ENCODE assay signal across 17 cellular contexts in genomic region chr2:173574713-173575112, GRCh38.
DNase-seq lines count a peak whose midpoint lies in the region; TF ChIP-seq lines count a peak whose summit lies in the region.
"Had no signal": no experiment of that assay in that cellular context is flagged by ENCODE, and none has a peak within 500 bp of the region (broad histone marks: within the 10 kb centered on the region; RNA-seq: fewer than 3 reads in every experiment).

No MANE protein-coding gene starts in this region.

- DNase-seq in AG10803 (ENCODE audit: low read depth), result peak; percentile 25
- DNase-seq in HFFc6, result peak; percentile 56
- peak; percentile 19 for DNase-seq in adipocyte (ENCODE audit: low read depth)
- peak; percentile 40 for DNase-seq in fibroblast of villous mesenchyme (ENCODE audit: low read depth)
- no peak for DNase-seq in inferior parietal cortex (ENCODE audit: extremely low spot score)
- DNase-seq in activated naive CD4-positive, alpha-beta T cell treated with anti-CD3 and anti-CD28 coated beads, Interleukin-2, amount 10 ng/mL, durations not matched to agents 7 days and 5 days, result no peak
- DNase-seq in C1 segment of cervical spinal cord (lab: John Stamatoyannopoulos, UW), result no peak
- DNase-seq in SKM-1 (lab: John Stamatoyannopoulos, UW; ENCODE audit: unreplicated experiment), result no peak
- DNase-seq: activated CD8-positive, alpha-beta memory T cell treated with anti-CD3 and anti-CD28 coated beads for 24 hours; amygdala; left ventricle myocardium superior; NCI-H2081; NCI-H526 treated with DMSO at 0.1 percent for 48 hours; stimulated activated naive CD4-positive, alpha-beta T cell treated with Interleukin-2 at 50 U/mL for 16 hours; SW 1271 had no signal

- H3K9me3 ChIP-seq in adipocyte (ENCODE audit: control insufficient read depth, low read length), result no peaks in the 10 kb centered on the region

- no peaks in the 10 kb centered on the region for H3K27me3 ChIP-seq in adipocyte (replicated peaks; ENCODE audit: control insufficient read depth, insufficient read depth, low read length)

- peaks cover 54% of the 10 kb centered on the region for H3K4me1 Mint-ChIP-seq in HFFc6 (ENCODE audit: low read depth)
- no peaks in the 10 kb centered on the region for H3K4me1 Mint-ChIP-seq in activated naive CD4-positive, alpha-beta T cell treated with anti-CD3 and anti-CD28 coated beads, Interleukin-2, amount 10 ng/mL, durations not matched to agents 7 days and 5 days

- CTCF ChIA-PET in activated naive CD4-positive, alpha-beta T cell treated with anti-CD3 and anti-CD28 coated beads, Interleukin-2, amount 10 ng/mL, durations not matched to agents 7 days and 5 days (lab: Charles Lee), result no interaction called here

- H3K9me3 Mint-ChIP-seq in HFFc6, result no peaks in the 10 kb centered on the region; the same call in 1 of the 2 replicates
- peaks cover 2% of the 10 kb centered on the region for H3K9me3 Mint-ChIP-seq in activated naive CD4-positive, alpha-beta T cell treated with anti-CD3 and anti-CD28 coated beads, Interleukin-2, amount 10 ng/mL, durations not matched to agents 7 days and 5 days

- no peaks in the 10 kb centered on the region for H3K36me3 ChIP-seq in adipocyte (ENCODE audit: control insufficient read depth, insufficient read depth, low read length, severe bottlenecking)

- H3K27me3 Mint-ChIP-seq in HFFc6 (ENCODE audit: insufficient read depth), result peaks cover 3% of the 10 kb centered on the region; the same call in 1 of the 2 replicates
- no peaks in the 10 kb centered on the region for H3K27me3 Mint-ChIP-seq in activated naive CD4-positive, alpha-beta T cell treated with anti-CD3 and anti-CD28 coated beads, Interleukin-2, amount 10 ng/mL, durations not matched to agents 7 days and 5 days

- H3K4me3 Mint-ChIP-seq in HFFc6, result no peak overlapping the region
- H3K4me3 Mint-ChIP-seq in activated naive CD4-positive, alpha-beta T cell treated with anti-CD3 and anti-CD28 coated beads, Interleukin-2, amount 10 ng/mL, durations not matched to agents 7 days and 5 days, result no peak overlapping the region
- H3K4me3 Mint-ChIP-seq: activated T-helper 17 cell treated with anti-CD3 and anti-CD28 coated beads, Interleukin-2, amount 50 U/mL, for 72 hours had no signal

- peaks cover 13% of the 10 kb centered on the region for H3K4me1 ChIP-seq in adipocyte (ENCODE audit: control insufficient read depth, insufficient read depth, low read length)
- H3K4me1 ChIP-seq: parathyroid adenoma had no signal

- peak overlapping the region; percentile 51 for H3K27ac Mint-ChIP-seq in HFFc6
- H3K27ac Mint-ChIP-seq in activated naive CD4-positive, alpha-beta T cell treated with anti-CD3 and anti-CD28 coated beads, Interleukin-2, amount 10 ng/mL, durations not matched to agents 7 days and 5 days, result no peak overlapping the region
- H3K27ac Mint-ChIP-seq: activated T-helper 17 cell treated with anti-CD3 and anti-CD28 coated beads, Interleukin-2, amount 50 U/mL, for 72 hours had no signal

- TF ChIP-seq CTCF in AG10803 (conservative IDR thresholded peaks at IDR 0.05; ENCODE audit: low read length), result no peak
- TF ChIP-seq CTCF in HFFc6 (IDR thresholded peaks at IDR 0.05), result no peak
- no peak for TF ChIP-seq CTCF in fibroblast of villous mesenchyme (IDR thresholded peaks at IDR 0.05; ENCODE audit: insufficient read depth, low read depth, low read length)

- H3K9ac ChIP-seq in adipocyte (ENCODE audit: low read length), result no peak overlapping the region
- H3K9ac ChIP-seq: parathyroid adenoma had no signal

- H3K36me3 Mint-ChIP-seq in HFFc6 (ENCODE audit: low read depth), result 0 out of 2 replicates have a peak, but pooled peaks cover 4% of the 10 kb centered on the region
- no peaks in the 10 kb centered on the region for H3K36me3 Mint-ChIP-seq in activated naive CD4-positive, alpha-beta T cell treated with anti-CD3 and anti-CD28 coated beads, Interleukin-2, amount 10 ng/mL, durations not matched to agents 7 days and 5 days

- no peak overlapping the region for H3K4me3 ChIP-seq in AG10803 (ENCODE audit: low read length)
- no peak overlapping the region for H3K4me3 ChIP-seq in adipocyte (ENCODE audit: low read length)
- H3K4me3 ChIP-seq in fibroblast of villous mesenchyme (ENCODE audit: low read depth, low read length), result no peak overlapping the region

Comparison
In these comparisons a context has a peak if more than half of its experiments do, and no peak if none do; other contexts are left out.
1. DNase-seq: peak in AG10803 (single experiment), HFFc6 (single experiment), adipocyte (single experiment) and fibroblast of villous mesenchyme (single experiment); none in inferior parietal cortex (single experiment), activated naive CD4-positive, alpha-beta T cell treated with anti-CD3 and anti-CD28 coated beads, Interleukin-2, amount 10 ng/mL, durations not matched to agents 7 days and 5 days (single experiment), C1 segment of cervical spinal cord (0 of 14) and SKM-1 (single experiment).